Comparison of ENCODE assay signal across 23 cellular contexts in the genomic region with DNA sequence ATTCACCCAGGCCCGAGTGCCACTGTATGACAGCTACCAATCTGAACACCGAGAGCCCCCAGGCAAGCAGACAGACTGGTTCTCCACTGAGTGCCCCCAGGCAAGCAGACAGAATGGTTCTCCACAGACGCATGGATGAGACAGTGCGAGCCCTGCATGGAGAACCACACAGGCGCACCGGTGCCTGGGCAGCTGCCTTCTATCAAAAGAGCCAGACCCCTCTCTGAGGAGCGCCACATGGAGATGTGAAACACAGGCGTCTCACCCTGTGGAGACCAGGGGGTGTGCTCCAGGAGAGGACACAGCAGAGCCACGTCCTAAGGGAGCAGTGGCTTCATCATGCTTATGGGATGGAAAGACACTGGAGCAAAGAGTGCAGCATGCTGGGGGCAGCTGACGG.
A peak's percentile ranks its signal among the peaks of the same experiment; 100 is the strongest.
DNase-seq lines count a peak whose midpoint lies in the region; ATAC-seq and TF ChIP-seq lines count a peak whose summit lies in the region.
"Had no signal": no experiment of that assay in that cellular context is flagged by ENCODE, and none has a peak within 500 bp of the region (broad histone marks: within the 10 kb centered on the region; RNA-seq: fewer than 3 reads in every experiment).

No MANE protein-coding gene starts in this region.

- H3K4me1 ChIP-seq in left ventricle myocardium inferior = peaks cover 70% of the 10 kb centered on the region
- H3K4me1 ChIP-seq in esophagus muscularis mucosa = peaks cover 19 to 46% (median 39%) of the 10 kb centered on the region in 4 donors
- peaks cover 0 to 38% (median 32%) of the 10 kb centered on the region in 4 donors for H3K4me1 ChIP-seq in sigmoid colon
- peaks cover 31 to 59% (median 44%) of the 10 kb centered on the region in 4 donors for H3K4me1 ChIP-seq in transverse colon
- H3K4me1 ChIP-seq: HAP-1 had no signal

- H3K9me3 ChIP-seq in left ventricle myocardium inferior (replicated peaks) (no peaks in the 10 kb centered on the region), esophagus muscularis mucosa (no peaks in the 10 kb centered on the region), sigmoid colon (no peaks in the 10 kb centered on the region), transverse colon (no peaks in the 10 kb centered on the region)
- H3K9me3 ChIP-seq: HAP-1, MG63 had no signal

- WGBS in esophagus muscularis mucosa = 90% methylated on average over 9 of the region's 10 CpGs
- 92 to 93% methylated on average over 10 of the region's 10 CpGs for WGBS in sigmoid colon, 2 donors
- 80 to 95% methylated on average over 1 to 10 of the region's 10 CpGs for WGBS in transverse colon (ENCODE audit: low coverage in 1 of 2), 2 donors

- peaks cover 80% of the 10 kb centered on the region for H3K36me3 ChIP-seq in left ventricle myocardium inferior
- H3K36me3 ChIP-seq in esophagus muscularis mucosa = peaks cover 35 to 82% (median 76%) of the 10 kb centered on the region in 4 donors
- H3K36me3 ChIP-seq in sigmoid colon = peaks cover 15 to 70% (median 38%) of the 10 kb centered on the region in 4 donors
- peaks cover 0 to 22% (median 9%) of the 10 kb centered on the region in 4 donors for H3K36me3 ChIP-seq in transverse colon

- no peak overlapping the region for H3K4me3 ChIP-seq in left ventricle myocardium inferior
- H3K4me3 ChIP-seq in esophagus muscularis mucosa = no peak overlapping the region
- H3K4me3 ChIP-seq in sigmoid colon = no peak overlapping the region
- no peak overlapping the region for H3K4me3 ChIP-seq in transverse colon
- H3K4me3 ChIP-seq: GM23248, HAP-1, MG63 had no signal

- TF ChIP-seq POLR2A in esophagus muscularis mucosa (IDR thresholded peaks at IDR 0.05; ENCODE audit: low read depth) (no peak), sigmoid colon (IDR thresholded peaks at IDR 0.05) (no peak), transverse colon (IDR thresholded peaks at IDR 0.05) (no peak)

- TF ChIP-seq EP300 in esophagus muscularis mucosa (IDR thresholded peaks at IDR 0.05) = no peak
- no peak for TF ChIP-seq EP300 in sigmoid colon (IDR thresholded peaks at IDR 0.05)
- no peak for TF ChIP-seq EP300 in transverse colon (IDR thresholded peaks at IDR 0.05; ENCODE audit: low read depth)

- H3K27me3 ChIP-seq in left ventricle myocardium inferior (ENCODE audit: low read depth) = no peaks in the 10 kb centered on the region
- H3K27me3 ChIP-seq in esophagus muscularis mucosa = no peaks in the 10 kb centered on the region
- H3K27me3 ChIP-seq in sigmoid colon = no peaks in the 10 kb centered on the region
- H3K27me3 ChIP-seq in transverse colon = no peaks in the 10 kb centered on the region
- H3K27me3 ChIP-seq: MG63 had no signal

- intact Hi-C loops in left ventricle myocardium inferior (cut with micrococcal nuclease) (no loop called here), Right ventricle myocardium superior (cut with DNase I) (no loop called here), esophagus muscularis mucosa (cut with DNase I) (no loop called here), sigmoid colon (cut with DNase I) (no loop called here), transverse colon (cut with DNase I; ENCODE audit: low total_unique reads) (no loop called here)

- no peak for DNase-seq in left ventricle myocardium inferior
- DNase-seq in Right ventricle myocardium superior = no peak
- DNase-seq in esophagus muscularis mucosa (ENCODE audit: extremely low spot score) = no peak
- no peak for DNase-seq in sigmoid colon
- no peak for DNase-seq in transverse colon
- no peak for DNase-seq in NCI-H2171 treated with DMSO at 0.1 percent for 48 hours (lab: John Stamatoyannopoulos, UW)
- DNase-seq: 8988T; DMS79 treated with DMSO at 0.1 percent for 48 hours; GM23248; IMR-90; Kasumi-1; MG63; NCI-H1092; NCI-H1436 treated with DMSO at 0.1 percent for 48 hours; NCI-H2029 treated with DMSO at 0.1 percent for 48 hours; NCI-H2171; NCI-H446 treated with DMSO at 0.1 percent for 48 hours; NCI-H69; NK-92 treated with Interleukin-12 subunit alpha and Interleukin-12 subunit beta, amount 100 ng/mL, for 24 hours; SHP77 had no signal

- H3K27ac ChIP-seq in left ventricle myocardium inferior (replicated peaks) (peak overlapping the region; percentile 75), esophagus muscularis mucosa (replicated peaks in 1 of 4) (peak overlapping the region in 3 of 4 donors; percentile 64 to 68 (median 65)), sigmoid colon (peak overlapping the region in 3 of 4 donors; percentile 67 to 72 (median 72)), transverse colon (peak overlapping the region; percentile 74 to 80 (median 77))
- H3K27ac ChIP-seq: GM23248 had no signal

- no peak for TF ChIP-seq CTCF in left ventricle myocardium inferior (IDR thresholded peaks at IDR 0.05; ENCODE audit: borderline replicate concordance)
- no peak for TF ChIP-seq CTCF in esophagus muscularis mucosa (IDR thresholded peaks at IDR 0.05)
- TF ChIP-seq CTCF in sigmoid colon (IDR thresholded peaks at IDR 0.05) = no peak
- TF ChIP-seq CTCF in transverse colon (IDR thresholded peaks at IDR 0.05) = no peak

- in situ Hi-C loops in transverse colon (cut with MboI; ENCODE audit: low pct_ligation_motif_present in 1 of 4, low pct_unique_long_range_greater_than_20kb in 1 of 4, low sequenced_read_pairs in 3 of 4) = no loop called here

- no peak for ATAC-seq in Right ventricle myocardium superior (ENCODE audit: poor library complexity)
- no peak for ATAC-seq in HG02678 (IDR thresholded peaks at IDR 0.05; ENCODE audit: unreplicated experiment)
- ATAC-seq in HG02763 (IDR thresholded peaks at IDR 0.05; ENCODE audit: unreplicated experiment) = no peak
